ENCODE assay signal across 8 cellular contexts in genomic region chr20:34516874-34517542, GRCh38. TPM values are rescaled to one million over a fixed set of nuclear protein-coding genes. Genes with fewer than 3 reads are reported as not detected.
DNase-seq lines count a peak whose midpoint lies in the region; ATAC-seq and TF ChIP-seq lines count a peak whose summit lies in the region.

No MANE protein-coding gene starts in this region.

- ATAC-seq in GM18511 (IDR thresholded peaks at IDR 0.05; ENCODE audit: unreplicated experiment) = peak; percentile 10

- no peaks in the 10 kb centered on the region for H3K36me3 Mint-ChIP-seq in glutamatergic neuron (ENCODE audit: unreplicated experiment)
- H3K36me3 Mint-ChIP-seq in progenitor cell of endocrine pancreas (ENCODE audit: insufficient read depth) = peaks cover 14% of the 10 kb centered on the region

- DNase-seq in A172 (ENCODE audit: low spot score) = peak; percentile 19
- DNase-seq in NAMALWA (ENCODE audit: low spot score) = peak; percentile 77
- peak; percentile 6 for DNase-seq in activated gamma-delta T cell treated with anti-CD3 and anti-CD28 coated beads, Interleukin-2, amount 50 U/mL, for 16 hours (ENCODE audit: low read depth)
- DNase-seq in glutamatergic neuron = peak; percentile 29
- no peak for DNase-seq in progenitor cell of endocrine pancreas (ENCODE audit: low spot score, unreplicated experiment)
- DNase-seq in UCSD-AML1 (lab: John Stamatoyannopoulos, UW; ENCODE audit: unreplicated experiment) = no peak
- no peak for DNase-seq in AG08395 (ENCODE audit: low spot score)

- H3K27me3 Mint-ChIP-seq in glutamatergic neuron (ENCODE audit: unreplicated experiment) (peaks cover 8% of the 10 kb centered on the region), progenitor cell of endocrine pancreas (no peaks in the 10 kb centered on the region)

- TF ChIP-seq CTCF in glutamatergic neuron (IDR thresholded peaks at IDR 0.05; ENCODE audit: partially characterized antibody, unreplicated experiment) = no peak
- no peak for TF ChIP-seq CTCF in progenitor cell of endocrine pancreas (IDR thresholded peaks at IDR 0.05; ENCODE audit: unreplicated experiment)

- peak overlapping the region; percentile 98 for H3K27ac Mint-ChIP-seq in glutamatergic neuron (ENCODE audit: unreplicated experiment)
- peak overlapping the region; percentile 99 for H3K27ac Mint-ChIP-seq in progenitor cell of endocrine pancreas

- peaks cover 11% of the 10 kb centered on the region for H3K4me1 Mint-ChIP-seq in glutamatergic neuron (ENCODE audit: low read depth, unreplicated experiment)
- H3K4me1 Mint-ChIP-seq in progenitor cell of endocrine pancreas (ENCODE audit: low read depth) = peaks cover 34% of the 10 kb centered on the region

- H3K4me3 Mint-ChIP-seq in glutamatergic neuron (ENCODE audit: unreplicated experiment) (peak overlapping the region; percentile 98), progenitor cell of endocrine pancreas (ENCODE audit: low read depth) (peak overlapping the region; percentile 93)

- peaks cover 14% of the 10 kb centered on the region for H3K9me3 Mint-ChIP-seq in glutamatergic neuron (ENCODE audit: unreplicated experiment)
- no peaks in the 10 kb centered on the region for H3K9me3 Mint-ChIP-seq in progenitor cell of endocrine pancreas (ENCODE audit: low read depth)

RNA-seq across cellular contexts. Expression of gene DYNLRB1, which starts 0.8 kb away (rescaled TPM):
- 189 and 200 TPM in 2 replicates for total RNA-seq in A172 (2014; rRNA removed; shearing (Covaris generic))
- total RNA-seq in glutamatergic neuron (ENCODE audit: unreplicated experiment) = 185 TPM
- 185 and 208 TPM in 2 replicates for total RNA-seq in progenitor cell of endocrine pancreas

RNA-seq across cellular contexts. Expression of gene MAP1LC3A, which starts 41.5 kb away (rescaled TPM):
- total RNA-seq in A172 (2014; rRNA removed; shearing (Covaris generic)) = 27.6 and 46.1 TPM in 2 replicates
- total RNA-seq in glutamatergic neuron (ENCODE audit: unreplicated experiment) (143 TPM), progenitor cell of endocrine pancreas (43.8 and 52.8 TPM in 2 replicates)

Comparison
In these comparisons a context has a peak if more than half of its experiments do, and no peak if none do; other contexts are left out.
1. DNase-seq: peak in A172 (single experiment), NAMALWA (single experiment), activated gamma-delta T cell treated with anti-CD3 and anti-CD28 coated beads, Interleukin-2, amount 50 U/mL, for 16 hours (single experiment) and glutamatergic neuron (single experiment); none in progenitor cell of endocrine pancreas (single experiment), UCSD-AML1 (single experiment) and AG08395 (single experiment).